In the genomic region with DNA sequence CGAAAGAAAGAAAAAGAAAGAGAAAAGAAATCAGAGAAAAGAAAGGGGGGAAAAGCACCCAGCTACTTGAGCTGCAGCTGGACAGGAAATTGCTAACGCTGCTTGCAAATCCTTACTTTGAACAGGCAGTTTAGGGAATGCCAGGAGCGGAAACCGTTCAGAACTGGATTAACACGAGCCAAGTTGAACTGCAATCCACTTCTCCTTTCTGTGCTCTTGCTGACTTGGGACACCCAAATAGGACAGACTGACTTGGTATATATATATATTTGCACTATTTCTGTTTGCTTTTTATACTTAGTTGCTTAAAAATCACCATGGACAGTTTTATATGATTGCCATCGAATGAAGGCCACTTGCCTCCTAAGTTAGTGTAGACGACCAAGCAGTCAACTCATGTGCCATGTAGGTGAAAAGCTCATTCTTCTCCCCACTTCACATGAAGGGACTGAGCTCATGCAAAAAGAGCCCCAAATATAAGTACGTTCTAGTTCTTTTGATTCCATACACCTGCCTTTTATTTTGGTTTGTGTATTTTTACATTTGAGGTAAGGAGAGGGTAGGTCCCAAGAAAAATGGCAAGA, we compare ENCODE assay signal across 1 cellular context.
TF ChIP-seq lines count a peak whose summit lies in the region.

No MANE protein-coding gene starts in this region.

TF ChIP-seq in WTC11, 78 proteins besides CTCF, POLR2A, EP300 and RAD21 (continued from another document):
- 0 out of 2 replicates have a peak, but pooled peaks have one; percentile 21 for TF ChIP-seq CREB1 (CRISPR knock-in tag; IDR thresholded peaks at IDR 0.05)
- 0 out of 2 replicates have a peak, but pooled peaks have one; percentile 5 for TF ChIP-seq SP1 (CRISPR knock-in tag; conservative IDR thresholded peaks at IDR 0.05)
- TF ChIP-seq, protein P1, sequence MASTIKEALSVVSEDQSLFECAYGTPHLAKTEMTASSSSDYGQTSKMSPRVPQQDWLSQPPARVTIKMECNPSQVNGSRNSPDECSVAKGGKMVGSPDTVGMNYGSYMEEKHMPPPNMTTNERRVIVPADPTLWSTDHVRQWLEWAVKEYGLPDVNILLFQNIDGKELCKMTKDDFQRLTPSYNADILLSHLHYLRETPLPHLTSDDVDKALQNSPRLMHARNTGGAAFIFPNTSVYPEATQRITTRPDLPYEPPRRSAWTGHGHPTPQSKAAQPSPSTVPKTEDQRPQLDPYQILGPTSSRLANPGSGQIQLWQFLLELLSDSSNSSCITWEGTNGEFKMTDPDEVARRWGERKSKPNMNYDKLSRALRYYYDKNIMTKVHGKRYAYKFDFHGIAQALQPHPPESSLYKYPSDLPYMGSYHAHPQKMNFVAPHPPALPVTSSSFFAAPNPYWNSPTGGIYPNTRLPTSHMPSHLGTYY (CRISPR knock-in tag; IDR thresholded peaks at IDR 0.05): peak; percentile 92
- peak; percentile 79 for TF ChIP-seq ZNF671 (CRISPR knock-in tag; IDR thresholded peaks at IDR 0.05)
- TF ChIP-seq, protein P2, sequence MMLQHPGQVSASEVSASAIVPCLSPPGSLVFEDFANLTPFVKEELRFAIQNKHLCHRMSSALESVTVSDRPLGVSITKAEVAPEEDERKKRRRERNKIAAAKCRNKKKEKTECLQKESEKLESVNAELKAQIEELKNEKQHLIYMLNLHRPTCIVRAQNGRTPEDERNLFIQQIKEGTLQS (CRISPR knock-in tag; conservative IDR thresholded peaks at IDR 0.05): no peak
- no peak for TF ChIP-seq NR2C2 (CRISPR knock-in tag; IDR thresholded peaks at IDR 0.05)
- TF ChIP-seq SMAD3 (CRISPR knock-in tag; IDR thresholded peaks at IDR 0.05; ENCODE audit: borderline replicate concordance): 0 out of 2 replicates have a peak, but pooled peaks have one; percentile 13
- TF ChIP-seq, protein P3, sequence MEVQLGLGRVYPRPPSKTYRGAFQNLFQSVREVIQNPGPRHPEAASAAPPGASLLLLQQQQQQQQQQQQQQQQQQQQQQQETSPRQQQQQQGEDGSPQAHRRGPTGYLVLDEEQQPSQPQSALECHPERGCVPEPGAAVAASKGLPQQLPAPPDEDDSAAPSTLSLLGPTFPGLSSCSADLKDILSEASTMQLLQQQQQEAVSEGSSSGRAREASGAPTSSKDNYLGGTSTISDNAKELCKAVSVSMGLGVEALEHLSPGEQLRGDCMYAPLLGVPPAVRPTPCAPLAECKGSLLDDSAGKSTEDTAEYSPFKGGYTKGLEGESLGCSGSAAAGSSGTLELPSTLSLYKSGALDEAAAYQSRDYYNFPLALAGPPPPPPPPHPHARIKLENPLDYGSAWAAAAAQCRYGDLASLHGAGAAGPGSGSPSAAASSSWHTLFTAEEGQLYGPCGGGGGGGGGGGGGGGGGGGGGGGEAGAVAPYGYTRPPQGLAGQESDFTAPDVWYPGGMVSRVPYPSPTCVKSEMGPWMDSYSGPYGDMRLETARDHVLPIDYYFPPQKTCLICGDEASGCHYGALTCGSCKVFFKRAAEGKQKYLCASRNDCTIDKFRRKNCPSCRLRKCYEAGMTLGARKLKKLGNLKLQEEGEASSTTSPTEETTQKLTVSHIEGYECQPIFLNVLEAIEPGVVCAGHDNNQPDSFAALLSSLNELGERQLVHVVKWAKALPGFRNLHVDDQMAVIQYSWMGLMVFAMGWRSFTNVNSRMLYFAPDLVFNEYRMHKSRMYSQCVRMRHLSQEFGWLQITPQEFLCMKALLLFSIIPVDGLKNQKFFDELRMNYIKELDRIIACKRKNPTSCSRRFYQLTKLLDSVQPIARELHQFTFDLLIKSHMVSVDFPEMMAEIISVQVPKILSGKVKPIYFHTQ (CRISPR knock-in tag; IDR thresholded peaks at IDR 0.05): 0 out of 2 replicates have a peak, but pooled peaks have one; percentile 53
- TF ChIP-seq, protein P4, sequence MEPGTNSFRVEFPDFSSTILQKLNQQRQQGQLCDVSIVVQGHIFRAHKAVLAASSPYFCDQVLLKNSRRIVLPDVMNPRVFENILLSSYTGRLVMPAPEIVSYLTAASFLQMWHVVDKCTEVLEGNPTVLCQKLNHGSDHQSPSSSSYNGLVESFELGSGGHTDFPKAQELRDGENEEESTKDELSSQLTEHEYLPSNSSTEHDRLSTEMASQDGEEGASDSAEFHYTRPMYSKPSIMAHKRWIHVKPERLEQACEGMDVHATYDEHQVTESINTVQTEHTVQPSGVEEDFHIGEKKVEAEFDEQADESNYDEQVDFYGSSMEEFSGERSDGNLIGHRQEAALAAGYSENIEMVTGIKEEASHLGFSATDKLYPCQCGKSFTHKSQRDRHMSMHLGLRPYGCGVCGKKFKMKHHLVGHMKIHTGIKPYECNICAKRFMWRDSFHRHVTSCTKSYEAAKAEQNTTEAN (CRISPR knock-in tag; IDR thresholded peaks at IDR 0.05): no peak
- TF ChIP-seq, protein P5, sequence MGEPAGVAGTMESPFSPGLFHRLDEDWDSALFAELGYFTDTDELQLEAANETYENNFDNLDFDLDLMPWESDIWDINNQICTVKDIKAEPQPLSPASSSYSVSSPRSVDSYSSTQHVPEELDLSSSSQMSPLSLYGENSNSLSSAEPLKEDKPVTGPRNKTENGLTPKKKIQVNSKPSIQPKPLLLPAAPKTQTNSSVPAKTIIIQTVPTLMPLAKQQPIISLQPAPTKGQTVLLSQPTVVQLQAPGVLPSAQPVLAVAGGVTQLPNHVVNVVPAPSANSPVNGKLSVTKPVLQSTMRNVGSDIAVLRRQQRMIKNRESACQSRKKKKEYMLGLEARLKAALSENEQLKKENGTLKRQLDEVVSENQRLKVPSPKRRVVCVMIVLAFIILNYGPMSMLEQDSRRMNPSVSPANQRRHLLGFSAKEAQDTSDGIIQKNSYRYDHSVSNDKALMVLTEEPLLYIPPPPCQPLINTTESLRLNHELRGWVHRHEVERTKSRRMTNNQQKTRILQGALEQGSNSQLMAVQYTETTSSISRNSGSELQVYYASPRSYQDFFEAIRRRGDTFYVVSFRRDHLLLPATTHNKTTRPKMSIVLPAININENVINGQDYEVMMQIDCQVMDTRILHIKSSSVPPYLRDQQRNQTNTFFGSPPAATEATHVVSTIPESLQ (CRISPR knock-in tag; IDR thresholded peaks at IDR 0.05): no peak
- peak; percentile 62; the same call in 1 of the 2 replicates for TF ChIP-seq PRRX2 (CRISPR knock-in tag; IDR thresholded peaks at IDR 0.05)
- TF ChIP-seq, protein P6, sequence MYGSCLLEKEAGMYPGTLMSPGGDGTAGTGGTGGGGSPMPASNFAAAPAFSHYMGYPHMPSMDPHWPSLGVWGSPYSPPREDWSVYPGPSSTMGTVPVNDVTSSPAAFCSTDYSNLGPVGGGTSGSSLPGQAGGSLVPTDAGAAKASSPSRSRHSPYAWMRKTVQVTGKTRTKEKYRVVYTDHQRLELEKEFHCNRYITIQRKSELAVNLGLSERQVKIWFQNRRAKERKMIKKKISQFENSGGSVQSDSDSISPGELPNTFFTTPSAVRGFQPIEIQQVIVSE (CRISPR knock-in tag; IDR thresholded peaks at IDR 0.05; ENCODE audit: borderline replicate concordance): peak; percentile 8; the same call in 1 of the 2 replicates
